ENCODE assay signal across 8 cellular contexts in the genomic region with DNA sequence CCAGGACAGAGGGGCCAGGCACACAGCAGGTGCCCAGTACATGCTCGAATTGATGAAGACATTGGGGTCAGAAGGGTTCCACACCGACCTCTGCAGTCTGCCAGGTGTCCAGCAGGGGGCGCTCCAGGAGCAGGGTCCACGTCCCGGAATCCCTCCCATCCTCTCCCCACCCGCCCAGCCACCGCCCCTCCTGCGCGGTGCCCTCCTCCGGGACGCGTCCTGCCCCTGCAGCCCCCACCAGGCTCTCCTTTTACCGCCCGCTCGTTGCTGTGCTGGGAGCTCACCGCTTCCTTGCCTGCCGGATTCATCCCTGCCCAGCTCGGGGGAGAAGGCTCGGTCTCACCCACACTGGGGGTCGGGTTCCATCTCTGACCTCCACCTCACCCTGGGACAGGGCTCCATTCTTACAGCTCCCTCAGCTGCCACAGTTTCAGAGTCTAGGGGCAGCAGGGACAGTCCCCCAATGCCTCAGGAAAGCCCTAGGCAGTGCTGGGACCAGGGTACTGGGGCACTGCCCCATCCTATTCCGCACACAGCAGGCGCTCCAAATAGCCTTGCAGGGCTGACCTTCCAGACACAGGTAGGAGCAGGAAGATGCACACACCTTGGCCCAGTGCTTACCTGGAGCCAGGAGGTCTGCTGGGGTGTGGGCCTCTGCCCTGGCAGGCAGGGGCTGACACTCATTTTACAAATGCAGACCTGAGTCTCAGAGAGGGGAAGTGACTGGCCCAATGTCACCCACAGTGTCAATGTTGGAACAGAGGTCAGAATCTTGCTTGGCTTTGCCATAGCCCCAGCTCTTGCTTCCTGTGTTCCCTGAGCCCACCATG. TPM values are rescaled to one million over a fixed set of nuclear protein-coding genes. Genes with fewer than 3 reads are reported as not detected.
DNase-seq lines count a peak whose midpoint lies in the region; ATAC-seq, FAIRE-seq and TF ChIP-seq lines count a peak whose summit lies in the region.
"Had no signal": no experiment of that assay in that cellular context is flagged by ENCODE, and none has a peak within 500 bp of the region (broad histone marks: within the 10 kb centered on the region; RNA-seq: fewer than 3 reads in every experiment).

No MANE protein-coding gene starts in this region.

- H3K4me1 Mint-ChIP-seq in T-helper 17 cell: peaks cover 6% of the 10 kb centered on the region

- peaks cover 2% of the 10 kb centered on the region for H3K36me3 Mint-ChIP-seq in T-helper 17 cell (ENCODE audit: low read depth)

- DNase-seq in GM12891 (ENCODE audit: insufficient read length, low spot score) (peak; percentile 92), T-helper 17 cell (peak; percentile 49 to 63 (median 61)), ascending aorta (ENCODE audit: low spot score in 2 of 2) (peak in 1 of 2 donors; percentile 76), iPS DF 19.7 (ENCODE audit: low read depth, low spot score) (peak; percentile 15), NCI-H187 (lab: John Stamatoyannopoulos, UW) (no peak)
- DNase-seq in stimulated activated CD4-positive, alpha-beta T cell treated with anti-CD3 and anti-CD28 coated beads, Interleukin-12 subunit alpha, Interleukin-12 subunit beta, amount 100 ng/mL, for 4 hours: peak; percentile 72

- H3K27me3 ChIP-seq in ascending aorta: no peaks in the 10 kb centered on the region

- no peaks in the 10 kb centered on the region for H3K4me1 ChIP-seq in ascending aorta

- H3K9me3 ChIP-seq in T-helper 17 cell (ENCODE audit: control insufficient read depth, low read length, poor library complexity, severe bottlenecking): no peaks in the 10 kb centered on the region
- no peaks in the 10 kb centered on the region for H3K9me3 ChIP-seq in ascending aorta

- peak; percentile 88 for TF ChIP-seq RAD21 in Ishikawa (IDR thresholded peaks at IDR 0.05; ENCODE audit: low read depth)

- intact Hi-C loops in ascending aorta (cut with DNase I): loop anchor here (1.0 to 5.0 kb wide), 2 partner anchors 39 to 413 kb away; no protein-coding TSS in a partner anchor

- TF ChIP-seq POLR2A in GM12891 (IDR thresholded peaks at IDR 0.05; ENCODE audit: low read depth, low read length): no peak

- ATAC-seq in T-helper 17 cell: peak; percentile 67

- TF ChIP-seq EP300 in Ishikawa (IDR thresholded peaks at IDR 0.05; ENCODE audit: borderline replicate concordance): no peak

- peak; percentile 64 to 92 (median 91) for TF ChIP-seq CTCF in ascending aorta (IDR thresholded peaks at IDR 0.05)

- peak overlapping the region; percentile 66 for H3K27ac Mint-ChIP-seq in T-helper 17 cell

- H3K27ac ChIP-seq in ascending aorta: no peak overlapping the region

- no peaks in the 10 kb centered on the region for H3K27me3 Mint-ChIP-seq in T-helper 17 cell

- H3K4me3 Mint-ChIP-seq in T-helper 17 cell: peak overlapping the region; percentile 31

- FAIRE-seq in GM12891 (lab: Jason Lieb, UNC): peak; percentile 50

- H3K4me3 ChIP-seq in ascending aorta: peak overlapping the region in 1 of 2 donors; percentile 24

- no peaks in the 10 kb centered on the region for H3K36me3 ChIP-seq in ascending aorta

TF ChIP-seq in GM12891, 5 proteins besides CTCF, POLR2A, EP300 and RAD21:
- no peak for TF ChIP-seq PAX5 (IDR thresholded peaks at IDR 0.05; ENCODE audit: insufficient read depth, low read length, severe bottlenecking)
- no peak for TF ChIP-seq SPI1 (IDR thresholded peaks at IDR 0.05; ENCODE audit: low read depth, low read length)
- no peak for TF ChIP-seq POLR2AphosphoS5 (IDR thresholded peaks at IDR 0.05; ENCODE audit: low read depth, low read length)
- no peak for TF ChIP-seq TAF1 (IDR thresholded peaks at IDR 0.05; ENCODE audit: low read depth, low read length)
- TF ChIP-seq POU2F2 (IDR thresholded peaks at IDR 0.05; ENCODE audit: low read depth, low read length): no peak

TF ChIP-seq in Ishikawa, 13 proteins besides CTCF, POLR2A, EP300 and RAD21:
- TF ChIP-seq, protein P1, sequence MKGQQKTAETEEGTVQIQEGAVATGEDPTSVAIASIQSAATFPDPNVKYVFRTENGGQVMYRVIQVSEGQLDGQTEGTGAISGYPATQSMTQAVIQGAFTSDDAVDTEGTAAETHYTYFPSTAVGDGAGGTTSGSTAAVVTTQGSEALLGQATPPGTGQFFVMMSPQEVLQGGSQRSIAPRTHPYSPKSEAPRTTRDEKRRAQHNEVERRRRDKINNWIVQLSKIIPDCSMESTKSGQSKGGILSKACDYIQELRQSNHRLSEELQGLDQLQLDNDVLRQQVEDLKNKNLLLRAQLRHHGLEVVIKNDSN (IDR thresholded peaks at IDR 0.05): no peak
- no peak for TF ChIP-seq ZBTB7A (IDR thresholded peaks at IDR 0.05; ENCODE audit: low read depth)
- TF ChIP-seq, protein P2, sequence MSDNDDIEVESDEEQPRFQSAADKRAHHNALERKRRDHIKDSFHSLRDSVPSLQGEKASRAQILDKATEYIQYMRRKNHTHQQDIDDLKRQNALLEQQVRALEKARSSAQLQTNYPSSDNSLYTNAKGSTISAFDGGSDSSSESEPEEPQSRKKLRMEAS (IDR thresholded peaks at IDR 0.05): no peak
- no peak for TF ChIP-seq EGR1 (IDR thresholded peaks at IDR 0.05)
- TF ChIP-seq, protein P3, sequence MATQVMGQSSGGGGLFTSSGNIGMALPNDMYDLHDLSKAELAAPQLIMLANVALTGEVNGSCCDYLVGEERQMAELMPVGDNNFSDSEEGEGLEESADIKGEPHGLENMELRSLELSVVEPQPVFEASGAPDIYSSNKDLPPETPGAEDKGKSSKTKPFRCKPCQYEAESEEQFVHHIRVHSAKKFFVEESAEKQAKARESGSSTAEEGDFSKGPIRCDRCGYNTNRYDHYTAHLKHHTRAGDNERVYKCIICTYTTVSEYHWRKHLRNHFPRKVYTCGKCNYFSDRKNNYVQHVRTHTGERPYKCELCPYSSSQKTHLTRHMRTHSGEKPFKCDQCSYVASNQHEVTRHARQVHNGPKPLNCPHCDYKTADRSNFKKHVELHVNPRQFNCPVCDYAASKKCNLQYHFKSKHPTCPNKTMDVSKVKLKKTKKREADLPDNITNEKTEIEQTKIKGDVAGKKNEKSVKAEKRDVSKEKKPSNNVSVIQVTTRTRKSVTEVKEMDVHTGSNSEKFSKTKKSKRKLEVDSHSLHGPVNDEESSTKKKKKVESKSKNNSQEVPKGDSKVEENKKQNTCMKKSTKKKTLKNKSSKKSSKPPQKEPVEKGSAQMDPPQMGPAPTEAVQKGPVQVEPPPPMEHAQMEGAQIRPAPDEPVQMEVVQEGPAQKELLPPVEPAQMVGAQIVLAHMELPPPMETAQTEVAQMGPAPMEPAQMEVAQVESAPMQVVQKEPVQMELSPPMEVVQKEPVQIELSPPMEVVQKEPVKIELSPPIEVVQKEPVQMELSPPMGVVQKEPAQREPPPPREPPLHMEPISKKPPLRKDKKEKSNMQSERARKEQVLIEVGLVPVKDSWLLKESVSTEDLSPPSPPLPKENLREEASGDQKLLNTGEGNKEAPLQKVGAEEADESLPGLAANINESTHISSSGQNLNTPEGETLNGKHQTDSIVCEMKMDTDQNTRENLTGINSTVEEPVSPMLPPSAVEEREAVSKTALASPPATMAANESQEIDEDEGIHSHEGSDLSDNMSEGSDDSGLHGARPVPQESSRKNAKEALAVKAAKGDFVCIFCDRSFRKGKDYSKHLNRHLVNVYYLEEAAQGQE (IDR thresholded peaks at IDR 0.05; ENCODE audit: low read depth): no peak
- no peak for TF ChIP-seq NFIC (IDR thresholded peaks at IDR 0.05)
- no peak for TF ChIP-seq TCF12 (IDR thresholded peaks at IDR 0.05; ENCODE audit: low read depth)
- TF ChIP-seq CEBPB (IDR thresholded peaks at IDR 0.05): no peak
- no peak for TF ChIP-seq TAF1 (IDR thresholded peaks at IDR 0.05; ENCODE audit: low read depth)
TF ChIP-seq in Ishikawa: peak in this region for 0.

RNA-seq across cellular contexts. Expression of a gene that starts 31.0 kb away (rescaled TPM):
- polyA plus RNA-seq in GM12891 (2012; ENCODE audit: low read depth, missing spikeins): not detected
- total RNA-seq in T-helper 17 cell: under 1 TPM in 1 of 2 donors, not detected in 1; 0.10 TPM
- 0.21 TPM for total RNA-seq in ascending aorta
- total RNA-seq: mononuclear cell had no signal

Comparison
In these comparisons a context has a peak if more than half of its experiments do, and no peak if none do; other contexts are left out.
1. DNase-seq: peak in GM12891 (single experiment), T-helper 17 cell (3 of 3), iPS DF 19.7 (single experiment) and stimulated activated CD4-positive, alpha-beta T cell treated with anti-CD3 and anti-CD28 coated beads, Interleukin-12 subunit alpha, Interleukin-12 subunit beta, amount 100 ng/mL, for 4 hours (single experiment); none in NCI-H187 (0 of 2).